Comparison of ENCODE assay signal across 27 cellular contexts in genomic region chr2:62447411-62447810, GRCh38. TPM values are rescaled to one million over a fixed set of nuclear protein-coding genes. Genes with fewer than 3 reads are reported as not detected.
"Had no signal": no experiment of that assay in that cellular context is flagged by ENCODE, and none has a peak within 500 bp of the region (broad histone marks: within the 10 kb centered on the region; RNA-seq: fewer than 3 reads in every experiment).

No MANE protein-coding gene starts in this region.

- DNase-seq: activated CD4-positive, alpha-beta memory T cell treated with anti-CD3 and anti-CD28 coated beads, Interleukin-2, amount 10 ng/mL, durations not matched to agents 7 days and 5 days; activated CD4-positive, alpha-beta T cell treated with anti-CD3 and anti-CD28 coated beads for 36 hours; activated CD4-positive, alpha-beta T cell treated with anti-CD3 and anti-CD28 coated beads, Interleukin-2, amount 50 U/mL, for 1 hour; activated CD8-positive, alpha-beta memory T cell treated with anti-CD3 and anti-CD28 coated beads, Interleukin-2, amount 50 U/mL, for 4 hours; activated gamma-delta T cell treated with Interleukin-2 at 50 U/mL for 16 hours; activated naive CD4-positive, alpha-beta T cell treated with anti-CD3 and anti-CD28 coated beads, Interleukin-2, amount 50 U/mL, for 16 hours; activated naive CD8-positive, alpha-beta T cell treated with anti-CD3 and anti-CD28 coated beads, Interleukin-2, amount 10 ng/mL, durations not matched to agents 7 days and 5 days; activated T-cell treated with anti-CD3 and anti-CD28 coated beads, Interleukin-2, amount 50 U/mL, for 72 hours; adrenal gland; anterior cingulate cortex; KG1; NCI-H1105; NCI-H1436; NCI-H2081 treated with DMSO at 0.1 percent for 48 hours; NCI-H345; NCI-H510A; NCI-H526 treated with DMSO at 0.1 percent for 48 hours; NCI-H82; OCI-M1; Peyer's patch; Right ventricle myocardium superior; SJCRH30; SK-N-SH; T-helper 1 cell; WERI-Rb-1 had no signal

- H3K9ac ChIP-seq: SK-N-SH had no signal

- H3K27ac ChIP-seq: adrenal gland, Peyer's patch, RWPE1, SJCRH30, WERI-Rb-1 had no signal

- H3K9me3 ChIP-seq: adrenal gland, Peyer's patch, SJCRH30, SK-N-SH had no signal

- H3K36me3 ChIP-seq: adrenal gland, Peyer's patch, SJCRH30, WERI-Rb-1 had no signal

- H3K4me3 ChIP-seq: adrenal gland, Peyer's patch, SJCRH30 had no signal

- H3K27me3 ChIP-seq: adrenal gland, Peyer's patch, SJCRH30 had no signal

- H3K4me1 ChIP-seq: adrenal gland, SJCRH30 had no signal

- H3K4me2 ChIP-seq: SK-N-SH had no signal

RNA-seq across cellular contexts. Expression of gene TMEM17, which starts 58.6 kb away (rescaled TPM):
- total RNA-seq: activated naive CD8-positive, alpha-beta T cell treated with anti-CD3 and anti-CD28 coated beads, Interleukin-2, amount 10 ng/mL, durations not matched to agents 7 days and 5 days; activated T-helper 2 cell treated with anti-CD3 and anti-CD28 coated beads, Interferon-gamma antibody, Interleukin-2, Interleukin-4, amounts not matched to agents 10 μg/mL and 5 μg/mL and 100 μg/mL, durations not matched to agents 14 hours and 24 hours and 36 hours had no signal
